In the genomic region with DNA sequence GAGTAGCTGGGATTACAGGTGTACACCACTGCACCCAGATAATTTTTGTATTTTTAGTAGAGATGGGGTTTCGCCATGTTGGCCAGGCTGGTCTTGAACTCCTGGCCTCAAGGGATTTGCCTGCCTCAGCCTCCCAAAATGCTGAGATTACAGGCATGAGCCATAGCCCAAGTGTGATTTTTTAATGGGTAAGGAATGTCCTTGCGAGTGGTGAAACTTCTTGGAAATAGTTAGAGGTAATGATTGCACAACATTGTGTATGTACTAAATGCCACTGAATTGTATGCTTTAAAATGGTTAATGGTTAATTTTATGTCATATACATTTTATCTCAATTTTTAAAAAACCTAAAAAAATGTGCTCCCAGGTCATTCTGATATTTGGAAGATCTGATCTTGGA, we compare ENCODE assay signal across 1 cellular context.
A peak's percentile ranks its signal among the peaks of the same experiment; 100 is the strongest.
TF ChIP-seq lines count a peak whose summit lies in the region.

No MANE protein-coding gene starts in this region.

TF ChIP-seq in HepG2, 621 proteins besides CTCF, POLR2A, EP300 and RAD21 (continued from another document and continues in another):
- TF ChIP-seq ZBTB46 (CRISPR knock-in tag; IDR thresholded peaks at IDR 0.05; ENCODE audit: borderline replicate concordance) (no peak), FLYWCH1 (CRISPR knock-in tag; IDR thresholded peaks at IDR 0.05) (no peak), ZNF34 (CRISPR knock-in tag; IDR thresholded peaks at IDR 0.05; ENCODE audit: borderline replicate concordance) (no peak), ZNF335 (CRISPR knock-in tag; IDR thresholded peaks at IDR 0.05) (no peak), RARA (CRISPR knock-in tag; IDR thresholded peaks at IDR 0.05) (peak; percentile 34; the same call in 1 of the 2 replicates), ZNF20 (CRISPR knock-in tag; IDR thresholded peaks at IDR 0.05) (no peak), FOXK2 (IDR thresholded peaks at IDR 0.05) (no peak), EZH2 (conservative IDR thresholded peaks at IDR 0.05; ENCODE audit: low read depth, low read length) (no peak), ZNF879 (CRISPR knock-in tag; IDR thresholded peaks at IDR 0.05) (no peak), TMF1 (CRISPR knock-in tag; IDR thresholded peaks at IDR 0.05; ENCODE audit: low read depth) (no peak), ZBTB7B (CRISPR knock-in tag; IDR thresholded peaks at IDR 0.05) (no peak), ELF1 (CRISPR knock-in tag; IDR thresholded peaks at IDR 0.05) (no peak), PHB2 (IDR thresholded peaks at IDR 0.05; ENCODE audit: partially characterized antibody) (no peak), DMAP1 (CRISPR knock-in tag; IDR thresholded peaks at IDR 0.05) (no peak), KLF6 (CRISPR knock-in tag; IDR thresholded peaks at IDR 0.05) (no peak), ZNF878 (CRISPR knock-in tag; IDR thresholded peaks at IDR 0.05) (no peak), CREB1 (IDR thresholded peaks at IDR 0.05) (no peak), CREB1 (CRISPR knock-in tag; IDR thresholded peaks at IDR 0.05) (no peak), ZNF510 (CRISPR knock-in tag; IDR thresholded peaks at IDR 0.05; ENCODE audit: low read depth) (no peak), SMAD3 (CRISPR knock-in tag; IDR thresholded peaks at IDR 0.05) (no peak), GATAD2A (CRISPR knock-in tag; IDR thresholded peaks at IDR 0.05) (peak; percentile 48), ZNF607 (CRISPR knock-in tag; IDR thresholded peaks at IDR 0.05; ENCODE audit: borderline replicate concordance) (no peak), ZNF296 (CRISPR knock-in tag; conservative IDR thresholded peaks at IDR 0.05) (no peak), E2F2 (CRISPR knock-in tag; IDR thresholded peaks at IDR 0.05; ENCODE audit: borderline replicate concordance) (no peak), ZKSCAN5 (CRISPR knock-in tag; IDR thresholded peaks at IDR 0.05) (no peak), MED1 (CRISPR knock-in tag; IDR thresholded peaks at IDR 0.05) (no peak), ZNF615 (CRISPR knock-in tag; IDR thresholded peaks at IDR 0.05; ENCODE audit: borderline replicate concordance) (no peak), HNRNPL (IDR thresholded peaks at IDR 0.05; ENCODE audit: low read depth, low read length) (no peak), SPEN (CRISPR knock-in tag; IDR thresholded peaks at IDR 0.05; ENCODE audit: low read depth) (no peak), BCL6 (CRISPR knock-in tag; IDR thresholded peaks at IDR 0.05) (peak; percentile 52; the same call in 1 of the 2 replicates)
- TF ChIP-seq, protein P1, sequence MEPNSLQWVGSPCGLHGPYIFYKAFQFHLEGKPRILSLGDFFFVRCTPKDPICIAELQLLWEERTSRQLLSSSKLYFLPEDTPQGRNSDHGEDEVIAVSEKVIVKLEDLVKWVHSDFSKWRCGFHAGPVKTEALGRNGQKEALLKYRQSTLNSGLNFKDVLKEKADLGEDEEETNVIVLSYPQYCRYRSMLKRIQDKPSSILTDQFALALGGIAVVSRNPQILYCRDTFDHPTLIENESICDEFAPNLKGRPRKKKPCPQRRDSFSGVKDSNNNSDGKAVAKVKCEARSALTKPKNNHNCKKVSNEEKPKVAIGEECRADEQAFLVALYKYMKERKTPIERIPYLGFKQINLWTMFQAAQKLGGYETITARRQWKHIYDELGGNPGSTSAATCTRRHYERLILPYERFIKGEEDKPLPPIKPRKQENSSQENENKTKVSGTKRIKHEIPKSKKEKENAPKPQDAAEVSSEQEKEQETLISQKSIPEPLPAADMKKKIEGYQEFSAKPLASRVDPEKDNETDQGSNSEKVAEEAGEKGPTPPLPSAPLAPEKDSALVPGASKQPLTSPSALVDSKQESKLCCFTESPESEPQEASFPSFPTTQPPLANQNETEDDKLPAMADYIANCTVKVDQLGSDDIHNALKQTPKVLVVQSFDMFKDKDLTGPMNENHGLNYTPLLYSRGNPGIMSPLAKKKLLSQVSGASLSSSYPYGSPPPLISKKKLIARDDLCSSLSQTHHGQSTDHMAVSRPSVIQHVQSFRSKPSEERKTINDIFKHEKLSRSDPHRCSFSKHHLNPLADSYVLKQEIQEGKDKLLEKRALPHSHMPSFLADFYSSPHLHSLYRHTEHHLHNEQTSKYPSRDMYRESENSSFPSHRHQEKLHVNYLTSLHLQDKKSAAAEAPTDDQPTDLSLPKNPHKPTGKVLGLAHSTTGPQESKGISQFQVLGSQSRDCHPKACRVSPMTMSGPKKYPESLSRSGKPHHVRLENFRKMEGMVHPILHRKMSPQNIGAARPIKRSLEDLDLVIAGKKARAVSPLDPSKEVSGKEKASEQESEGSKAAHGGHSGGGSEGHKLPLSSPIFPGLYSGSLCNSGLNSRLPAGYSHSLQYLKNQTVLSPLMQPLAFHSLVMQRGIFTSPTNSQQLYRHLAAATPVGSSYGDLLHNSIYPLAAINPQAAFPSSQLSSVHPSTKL (CRISPR knock-in tag; IDR thresholded peaks at IDR 0.05): peak; percentile 35; the same call in 1 of the 2 replicates
- TF ChIP-seq, protein P2, sequence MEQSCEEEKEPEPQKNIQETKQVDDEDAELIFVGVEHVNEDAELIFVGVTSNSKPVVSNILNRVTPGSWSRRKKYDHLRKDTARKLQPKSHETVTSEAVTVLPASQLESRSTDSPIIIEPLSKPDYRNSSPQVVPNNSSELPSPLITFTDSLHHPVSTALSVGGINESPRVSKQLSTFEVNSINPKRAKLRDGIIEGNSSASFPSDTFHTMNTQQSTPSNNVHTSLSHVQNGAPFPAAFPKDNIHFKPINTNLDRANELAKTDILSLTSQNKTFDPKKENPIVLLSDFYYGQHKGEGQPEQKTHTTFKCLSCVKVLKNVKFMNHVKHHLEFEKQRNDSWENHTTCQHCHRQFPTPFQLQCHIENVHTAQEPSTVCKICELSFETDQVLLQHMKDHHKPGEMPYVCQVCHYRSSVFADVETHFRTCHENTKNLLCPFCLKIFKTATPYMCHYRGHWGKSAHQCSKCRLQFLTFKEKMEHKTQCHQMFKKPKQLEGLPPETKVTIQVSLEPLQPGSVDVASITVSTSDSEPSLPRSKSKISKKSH (CRISPR knock-in tag; IDR thresholded peaks at IDR 0.05; ENCODE audit: borderline replicate concordance): no peak
- TF ChIP-seq, protein P3, sequence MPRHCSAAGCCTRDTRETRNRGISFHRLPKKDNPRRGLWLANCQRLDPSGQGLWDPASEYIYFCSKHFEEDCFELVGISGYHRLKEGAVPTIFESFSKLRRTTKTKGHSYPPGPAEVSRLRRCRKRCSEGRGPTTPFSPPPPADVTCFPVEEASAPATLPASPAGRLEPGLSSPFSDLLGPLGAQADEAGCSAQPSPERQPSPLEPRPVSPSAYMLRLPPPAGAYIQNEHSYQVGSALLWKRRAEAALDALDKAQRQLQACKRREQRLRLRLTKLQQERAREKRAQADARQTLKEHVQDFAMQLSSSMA (CRISPR knock-in tag; IDR thresholded peaks at IDR 0.05): no peak
- TF ChIP-seq, protein P4, sequence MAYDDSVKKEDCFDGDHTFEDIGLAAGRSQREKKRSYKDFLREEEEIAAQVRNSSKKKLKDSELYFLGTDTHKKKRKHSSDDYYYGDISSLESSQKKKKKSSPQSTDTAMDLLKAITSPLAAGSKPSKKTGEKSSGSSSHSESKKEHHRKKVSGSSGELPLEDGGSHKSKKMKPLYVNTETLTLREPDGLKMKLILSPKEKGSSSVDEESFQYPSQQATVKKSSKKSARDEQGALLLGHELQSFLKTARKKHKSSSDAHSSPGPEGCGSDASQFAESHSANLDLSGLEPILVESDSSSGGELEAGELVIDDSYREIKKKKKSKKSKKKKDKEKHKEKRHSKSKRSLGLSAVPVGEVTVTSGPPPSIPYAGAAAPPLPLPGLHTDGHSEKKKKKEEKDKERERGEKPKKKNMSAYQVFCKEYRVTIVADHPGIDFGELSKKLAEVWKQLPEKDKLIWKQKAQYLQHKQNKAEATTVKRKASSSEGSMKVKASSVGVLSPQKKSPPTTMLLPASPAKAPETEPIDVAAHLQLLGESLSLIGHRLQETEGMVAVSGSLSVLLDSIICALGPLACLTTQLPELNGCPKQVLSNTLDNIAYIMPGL (CRISPR knock-in tag; IDR thresholded peaks at IDR 0.05; ENCODE audit: borderline replicate concordance in 1 of 2, low read depth in 1 of 2): no peak
- TF ChIP-seq, protein P5, sequence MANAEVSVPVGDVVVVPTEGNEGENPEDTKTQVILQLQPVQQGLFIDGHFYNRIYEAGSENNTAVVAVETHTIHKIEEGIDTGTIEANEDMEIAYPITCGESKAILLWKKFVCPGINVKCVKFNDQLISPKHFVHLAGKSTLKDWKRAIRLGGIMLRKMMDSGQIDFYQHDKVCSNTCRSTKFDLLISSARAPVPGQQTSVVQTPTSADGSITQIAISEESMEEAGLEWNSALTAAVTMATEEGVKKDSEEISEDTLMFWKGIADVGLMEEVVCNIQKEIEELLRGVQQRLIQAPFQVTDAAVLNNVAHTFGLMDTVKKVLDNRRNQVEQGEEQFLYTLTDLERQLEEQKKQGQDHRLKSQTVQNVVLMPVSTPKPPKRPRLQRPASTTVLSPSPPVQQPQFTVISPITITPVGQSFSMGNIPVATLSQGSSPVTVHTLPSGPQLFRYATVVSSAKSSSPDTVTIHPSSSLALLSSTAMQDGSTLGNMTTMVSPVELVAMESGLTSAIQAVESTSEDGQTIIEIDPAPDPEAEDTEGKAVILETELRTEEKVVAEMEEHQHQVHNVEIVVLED (CRISPR knock-in tag; IDR thresholded peaks at IDR 0.05; ENCODE audit: borderline replicate concordance): no peak
- TF ChIP-seq, protein P6, sequence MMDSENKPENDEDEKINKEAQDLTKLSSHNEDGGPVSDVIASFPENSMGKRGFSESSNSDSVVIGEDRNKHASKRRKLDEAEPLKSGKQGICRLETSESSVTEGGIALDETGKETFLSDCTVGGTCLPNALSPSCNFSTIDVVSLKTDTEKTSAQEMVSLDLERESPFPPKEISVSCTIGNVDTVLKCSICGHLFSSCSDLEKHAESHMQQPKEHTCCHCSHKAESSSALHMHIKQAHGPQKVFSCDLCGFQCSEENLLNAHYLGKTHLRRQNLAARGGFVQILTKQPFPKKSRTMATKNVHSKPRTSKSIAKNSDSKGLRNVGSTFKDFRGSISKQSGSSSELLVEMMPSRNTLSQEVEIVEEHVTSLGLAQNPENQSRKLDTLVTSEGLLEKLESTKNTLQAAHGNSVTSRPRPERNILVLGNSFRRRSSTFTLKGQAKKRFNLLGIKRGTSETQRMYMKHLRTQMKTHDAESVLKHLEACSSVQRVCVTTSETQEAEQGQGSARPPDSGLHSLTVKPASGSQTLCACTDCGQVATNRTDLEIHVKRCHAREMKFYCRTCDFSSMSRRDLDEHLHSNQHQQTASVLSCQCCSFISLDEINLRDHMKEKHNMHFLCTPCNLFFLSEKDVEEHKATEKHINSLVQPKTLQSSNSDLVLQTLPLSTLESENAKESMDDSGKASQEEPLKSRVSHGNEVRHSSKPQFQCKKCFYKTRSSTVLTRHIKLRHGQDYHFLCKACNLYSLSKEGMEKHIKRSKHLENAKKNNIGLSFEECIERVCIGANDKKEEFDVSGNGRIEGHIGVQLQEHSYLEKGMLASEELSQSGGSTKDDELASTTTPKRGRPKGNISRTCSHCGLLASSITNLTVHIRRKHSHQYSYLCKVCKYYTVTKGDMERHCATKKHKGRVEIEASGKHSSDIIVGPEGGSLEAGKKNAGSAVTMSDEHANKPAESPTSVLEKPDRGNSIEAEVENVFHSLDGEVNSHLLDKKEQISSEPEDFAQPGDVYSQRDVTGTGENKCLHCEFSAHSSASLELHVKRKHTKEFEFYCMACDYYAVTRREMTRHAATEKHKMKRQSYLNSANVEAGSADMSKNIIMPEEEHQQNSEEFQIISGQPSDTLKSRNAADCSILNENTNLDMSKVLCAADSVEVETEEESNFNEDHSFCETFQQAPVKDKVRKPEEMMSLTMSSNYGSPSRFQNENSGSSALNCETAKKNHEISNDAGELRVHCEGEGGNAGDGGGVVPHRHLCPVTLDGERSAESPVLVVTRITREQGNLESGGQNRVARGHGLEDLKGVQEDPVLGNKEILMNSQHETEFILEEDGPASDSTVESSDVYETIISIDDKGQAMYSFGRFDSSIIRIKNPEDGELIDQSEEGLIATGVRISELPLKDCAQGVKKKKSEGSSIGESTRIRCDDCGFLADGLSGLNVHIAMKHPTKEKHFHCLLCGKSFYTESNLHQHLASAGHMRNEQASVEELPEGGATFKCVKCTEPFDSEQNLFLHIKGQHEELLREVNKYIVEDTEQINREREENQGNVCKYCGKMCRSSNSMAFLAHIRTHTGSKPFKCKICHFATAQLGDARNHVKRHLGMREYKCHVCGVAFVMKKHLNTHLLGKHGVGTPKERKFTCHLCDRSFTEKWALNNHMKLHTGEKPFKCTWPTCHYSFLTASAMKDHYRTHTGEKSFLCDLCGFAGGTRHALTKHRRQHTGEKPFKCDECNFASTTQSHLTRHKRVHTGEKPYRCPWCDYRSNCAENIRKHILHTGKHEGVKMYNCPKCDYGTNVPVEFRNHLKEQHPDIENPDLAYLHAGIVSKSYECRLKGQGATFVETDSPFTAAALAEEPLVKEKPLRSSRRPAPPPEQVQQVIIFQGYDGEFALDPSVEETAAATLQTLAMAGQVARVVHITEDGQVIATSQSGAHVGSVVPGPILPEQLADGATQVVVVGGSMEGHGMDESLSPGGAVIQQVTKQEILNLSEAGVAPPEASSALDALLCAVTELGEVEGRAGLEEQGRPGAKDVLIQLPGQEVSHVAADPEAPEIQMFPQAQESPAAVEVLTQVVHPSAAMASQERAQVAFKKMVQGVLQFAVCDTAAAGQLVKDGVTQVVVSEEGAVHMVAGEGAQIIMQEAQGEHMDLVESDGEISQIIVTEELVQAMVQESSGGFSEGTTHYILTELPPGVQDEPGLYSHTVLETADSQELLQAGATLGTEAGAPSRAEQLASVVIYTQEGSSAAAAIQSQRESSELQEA (CRISPR knock-in tag; IDR thresholded peaks at IDR 0.05; ENCODE audit: not compliant biosample characterization): no peak
